ENCODE assay signal across 6 cellular contexts in the genomic region with DNA sequence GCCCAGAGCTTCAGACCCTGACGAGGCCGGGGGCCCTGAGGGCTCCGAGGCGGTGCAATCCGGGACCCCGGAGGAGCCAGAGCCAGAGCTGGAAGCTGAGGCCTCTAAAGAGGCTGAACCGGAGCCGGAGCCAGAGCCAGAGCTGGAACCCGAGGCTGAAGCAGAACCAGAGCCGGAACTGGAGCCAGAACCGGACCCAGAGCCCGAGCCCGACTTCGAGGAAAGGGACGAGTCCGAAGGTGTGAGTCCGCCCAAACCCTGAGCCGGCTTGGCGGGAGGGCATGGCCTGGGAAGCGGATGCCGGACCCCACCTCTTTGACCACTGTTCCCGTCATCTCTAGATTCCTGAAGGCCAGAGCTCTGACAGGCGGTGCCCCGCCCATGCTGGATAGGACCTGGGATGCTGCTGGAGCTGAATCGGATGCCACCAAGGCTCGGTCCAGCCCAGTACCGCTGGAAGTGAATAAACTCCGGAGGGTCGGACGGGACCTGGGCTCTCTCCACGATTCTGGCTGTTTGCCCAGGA.
DNase-seq lines count a peak whose midpoint lies in the region; FAIRE-seq and TF ChIP-seq lines count a peak whose summit lies in the region.

No MANE protein-coding gene starts in this region.

- no peaks in the 10 kb centered on the region for H3K79me2 ChIP-seq in KMS-11 (ENCODE audit: insufficient read depth, low read depth)

- H3K4me3 ChIP-seq in KMS-11 (IDR thresholded peaks at IDR 0.05; ENCODE audit: insufficient read depth, low read depth, low read length) (no peak overlapping the region), rectal smooth muscle tissue (ENCODE audit: low read length) (peak overlapping the region; percentile 75)

- H3K4me1 ChIP-seq in KMS-11 (ENCODE audit: low read depth, poor library complexity, severe bottlenecking) (peaks cover 57% of the 10 kb centered on the region), rectal smooth muscle tissue (ENCODE audit: control insufficient read depth, insufficient read depth, low read length) (peaks cover 15% of the 10 kb centered on the region)

- H3K4me2 ChIP-seq in KMS-11, result peak overlapping the region; percentile 62

- peak overlapping the region; percentile 86 for H2AFZ ChIP-seq in KMS-11 (ENCODE audit: low read depth)

- H3K27me3 ChIP-seq in KMS-11 (ENCODE audit: insufficient read depth, low read depth), result no peaks in the 10 kb centered on the region
- peaks cover 2% of the 10 kb centered on the region for H3K27me3 ChIP-seq in rectal smooth muscle tissue (ENCODE audit: control insufficient read depth, insufficient read depth, low read length)

- H3K36me3 ChIP-seq in KMS-11 (ENCODE audit: insufficient read depth), result no peaks in the 10 kb centered on the region
- H3K36me3 ChIP-seq in rectal smooth muscle tissue (ENCODE audit: control insufficient read depth, insufficient read depth, low read length), result no peaks in the 10 kb centered on the region

- DNase-seq in urothelium cell line (ENCODE audit: low spot score), result no peak
- DNase-seq in activated CD4-positive, alpha-beta T cell treated with anti-CD3 and anti-CD28 coated beads, Interleukin-2, amount 50 U/mL, for 1 hour, result no peak
- DNase-seq in NCI-H510A treated with DMSO at 0.1 percent for 48 hours (lab: John Stamatoyannopoulos, UW), result no peak

- peak overlapping the region; percentile 43; the same call in 1 of the 2 replicates for H3K9ac ChIP-seq in KMS-11
- no peak overlapping the region for H3K9ac ChIP-seq in rectal smooth muscle tissue (ENCODE audit: low read length)

- H3K27ac ChIP-seq in KMS-11 (peak overlapping the region; percentile 16; the same call in 1 of the 2 replicates), cingulate gyrus (ENCODE audit: low read depth, low read length) (peak overlapping the region; percentile 85), rectal smooth muscle tissue (ENCODE audit: low read depth, low read length) (peak overlapping the region; percentile 84)

- FAIRE-seq in urothelium cell line (lab: Jason Lieb, UNC), result no peak

- no peaks in the 10 kb centered on the region for H4K20me1 ChIP-seq in KMS-11 (ENCODE audit: insufficient read depth)

- TF ChIP-seq CTCF in KMS-11 (conservative IDR thresholded peaks at IDR 0.05; ENCODE audit: low read depth, low read length), result no peak

Comparison
In these comparisons a context has a peak if more than half of its experiments do, and no peak if none do; other contexts are left out.
1. H3K27ac ChIP-seq: peak in every context shown above with its lines; median percentile 85 in cingulate gyrus; 84 in rectal smooth muscle tissue; 16 in KMS-11.